In the genomic region with DNA sequence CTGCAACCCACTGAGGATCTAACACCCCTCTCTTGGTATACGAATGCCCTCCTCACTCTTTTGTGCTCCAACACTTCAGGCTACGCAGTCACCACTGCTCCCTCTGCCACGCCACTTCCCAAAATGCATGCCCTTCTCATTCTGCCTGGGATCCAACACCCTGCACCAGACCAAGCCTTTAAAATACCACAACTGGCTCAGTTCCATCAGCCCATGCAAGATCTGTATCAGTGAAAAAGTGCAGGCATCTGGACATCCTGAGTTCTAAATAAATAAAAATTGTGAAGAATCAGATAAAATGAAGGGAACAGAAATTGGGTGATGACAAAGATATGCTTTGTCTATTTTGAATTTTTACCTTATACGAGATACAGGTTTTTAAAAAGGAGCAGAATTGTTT, we compare ENCODE assay signal across 29 cellular contexts. TPM values are rescaled to one million over a fixed set of nuclear protein-coding genes. Genes with fewer than 3 reads are reported as not detected.
DNase-seq lines count a peak whose midpoint lies in the region; TF ChIP-seq lines count a peak whose summit lies in the region.
"Had no signal": no experiment of that assay in that cellular context is flagged by ENCODE, and none has a peak within 500 bp of the region (broad histone marks: within the 10 kb centered on the region; RNA-seq: fewer than 3 reads in every experiment).

No MANE protein-coding gene starts in this region.

- no peak overlapping the region for H2BK12ac ChIP-seq in mesenchymal stem cell (ENCODE audit: low read length in 2 of 2)

- 97% methylated on average over 4 of the region's 4 CpGs for WGBS in mesenchymal stem cell

- intact Hi-C loops in Calu3 (cut with micrococcal nuclease; ENCODE audit: unreplicated experiment), result no loop called here

- POLR2A ChIA-PET in activated CD4-positive, alpha-beta T cell treated with anti-CD3 and anti-CD28 coated beads, Interleukin-2, amount 10 ng/mL, durations not matched to agents 7 days and 5 days (lab: Charles Lee), result no interaction called here

- no peak overlapping the region for H3K4ac ChIP-seq in mesenchymal stem cell (ENCODE audit: low read depth in 1 of 2, low read length in 2 of 2)

- no peaks in the 10 kb centered on the region for H3K9me3 ChIP-seq in SU-DHL-6 (ENCODE audit: insufficient read depth, low read length)
- no peaks in the 10 kb centered on the region for H3K9me3 ChIP-seq in mesenchymal stem cell (ENCODE audit: control insufficient read depth, low read length)
- H3K9me3 ChIP-seq: testis had no signal

- no peak overlapping the region for H2BK15ac ChIP-seq in mesenchymal stem cell (ENCODE audit: low read depth, poor library complexity, severe bottlenecking)

- H3K36me3 Mint-ChIP-seq in activated CD4-positive, alpha-beta T cell treated with anti-CD3 and anti-CD28 coated beads, Interleukin-2, amount 10 ng/mL, durations not matched to agents 7 days and 5 days (ENCODE audit: low read depth), result peaks cover 14% of the 10 kb centered on the region
- peaks cover 40% of the 10 kb centered on the region for H3K36me3 Mint-ChIP-seq in Calu3 (ENCODE audit: insufficient read depth, unreplicated experiment)

- H2BK5ac ChIP-seq in mesenchymal stem cell (ENCODE audit: low read depth, low read length, poor library complexity, severe bottlenecking), result no peak overlapping the region

- no peak overlapping the region for H4K91ac ChIP-seq in mesenchymal stem cell (ENCODE audit: low read length)

- peak overlapping the region; percentile 52 for H3K27ac Mint-ChIP-seq in activated CD4-positive, alpha-beta T cell treated with anti-CD3 and anti-CD28 coated beads, Interleukin-2, amount 10 ng/mL, durations not matched to agents 7 days and 5 days
- peak overlapping the region; percentile 67 for H3K27ac Mint-ChIP-seq in Calu3 (ENCODE audit: unreplicated experiment)
- H3K27ac Mint-ChIP-seq: activated T-helper 2 cell treated with anti-CD3 and anti-CD28 coated beads, Interferon-gamma antibody, Interleukin-2, Interleukin-4, amounts not matched to agents 10 μg/mL and 5 μg/mL and 100 μg/mL, durations not matched to agents 14 hours and 24 hours and 36 hours had no signal

- DNase-seq in activated CD4-positive, alpha-beta T cell treated with anti-CD3 and anti-CD28 coated beads, Interleukin-2, amount 10 ng/mL, durations not matched to agents 7 days and 5 days, result no peak
- DNase-seq in activated CD4-positive, alpha-beta T cell treated with anti-CD3 and anti-CD28 coated beads for 1 hour, result no peak
- no peak for DNase-seq in Calu3
- DNase-seq in mesenchymal stem cell, result no peak
- DNase-seq in G401 (ENCODE audit: low spot score), result no peak
- no peak for DNase-seq in epidermal melanocyte (ENCODE audit: insufficient read length, low spot score)
- no peak for DNase-seq in RKO (ENCODE audit: low spot score)
- DNase-seq: activated CD4-positive, alpha-beta T cell treated with anti-CD3 and anti-CD28 coated beads for 4 hours; caudate nucleus; effector memory CD8-positive, alpha-beta T cell; foreskin fibroblast; H7; head of caudate nucleus; MM.1S; NCI-H1930; NCI-H2171 treated with DMSO at 0.1 percent for 48 hours; NCI-H510A; OCI-M1; right cardiac atrium; stimulated activated CD4-positive, alpha-beta T cell treated with anti-CD3 and anti-CD28 coated beads, Interleukin-1b, Interleukin-23, amount 100 ng/mL, for 48 hours; stimulated activated naive CD8-positive, alpha-beta T cell treated with anti-CD3 and anti-CD28 coated beads, Interleukin-15, Interleukin-2, amounts not matched to agents 100 U/mL and 50 U/mL, for 24 hours; T-helper 9 cell; testis had no signal

- no TSS peak for BruUV-seq in Calu3 (replicated peaks; lab: Mats Ljungman, UMichigan)

- H3K4me3 ChIP-seq in SU-DHL-6 (ENCODE audit: insufficient read depth, low read length, poor library complexity, severe bottlenecking), result no peak overlapping the region
- no peak overlapping the region for H3K4me3 ChIP-seq in mesenchymal stem cell (ENCODE audit: insufficient read depth in 1 of 2, low read depth in 1 of 2, low read length in 2 of 2)
- H3K4me3 ChIP-seq: smooth muscle cell, testis had no signal

- H3K14ac ChIP-seq in mesenchymal stem cell (ENCODE audit: low read length in 2 of 2), result no peak overlapping the region

- no peak overlapping the region for H3K18ac ChIP-seq in mesenchymal stem cell (ENCODE audit: low read depth in 1 of 2, low read length in 2 of 2)

- H3K9ac ChIP-seq in SU-DHL-6 (ENCODE audit: low read length), result no peak overlapping the region
- H3K9ac ChIP-seq in mesenchymal stem cell (ENCODE audit: low read length), result peak overlapping the region; percentile 97
- H3K9ac ChIP-seq: KMS-11 had no signal

- H3K36me3 ChIP-seq in SU-DHL-6 (ENCODE audit: low read length) (no peaks in the 10 kb centered on the region), mesenchymal stem cell (ENCODE audit: control insufficient read depth in 1 of 2, insufficient read depth in 2 of 2, low read depth in 1 of 2, low read length in 2 of 2) (peaks cover 25 to 35% of the 10 kb centered on the region in 2 experiments)

- no peaks in the 10 kb centered on the region for H3K9me3 Mint-ChIP-seq in activated CD4-positive, alpha-beta T cell treated with anti-CD3 and anti-CD28 coated beads, Interleukin-2, amount 10 ng/mL, durations not matched to agents 7 days and 5 days
- H3K9me3 Mint-ChIP-seq in Calu3 (ENCODE audit: low read depth, unreplicated experiment), result no peaks in the 10 kb centered on the region
- H3K9me3 Mint-ChIP-seq: activated T-helper 2 cell treated with anti-CD3 and anti-CD28 coated beads, Interferon-gamma antibody, Interleukin-2, Interleukin-4, amounts not matched to agents 10 μg/mL and 5 μg/mL and 100 μg/mL, durations not matched to agents 14 hours and 24 hours and 36 hours; CD14-positive monocyte; effector memory CD8-positive, alpha-beta T cell had no signal

- H3K4me2 ChIP-seq in SU-DHL-6 (ENCODE audit: low read depth, low read length, poor library complexity, severe bottlenecking) (peak overlapping the region; percentile 85), mesenchymal stem cell (ENCODE audit: low read length, poor library complexity, severe bottlenecking) (no peak overlapping the region)

- CTCF ChIA-PET in activated CD4-positive, alpha-beta T cell treated with anti-CD3 and anti-CD28 coated beads, Interleukin-2, amount 10 ng/mL, durations not matched to agents 7 days and 5 days (lab: Charles Lee), result no interaction called here
- CTCF ChIA-PET in Calu3 (lab: Charles Lee), result no interaction called here

- H4K8ac ChIP-seq in mesenchymal stem cell (ENCODE audit: low read length), result peak overlapping the region; percentile 1

- TF ChIP-seq CTCF in Calu3 (IDR thresholded peaks at IDR 0.05; ENCODE audit: unreplicated experiment), result no peak
- no peak for TF ChIP-seq CTCF in SU-DHL-6 (IDR thresholded peaks at IDR 0.05; ENCODE audit: insufficient read depth, low read length, poor library complexity, severe bottlenecking)

- peaks cover 42% of the 10 kb centered on the region for H3K79me2 ChIP-seq in SU-DHL-6 (ENCODE audit: insufficient read depth, low read length)

- no peaks in the 10 kb centered on the region for H3K9me2 ChIP-seq in SU-DHL-6 (replicated peaks; ENCODE audit: insufficient read depth, low read length)

- H3K27me3 ChIP-seq in SU-DHL-6 (ENCODE audit: low read length), result no peaks in the 10 kb centered on the region
- no peaks in the 10 kb centered on the region for H3K27me3 ChIP-seq in mesenchymal stem cell (ENCODE audit: control insufficient read depth in 1 of 2, insufficient read depth in 1 of 2, low read length in 2 of 2)
- H3K27me3 ChIP-seq: testis had no signal

- H3K27ac ChIP-seq in SU-DHL-6 (ENCODE audit: low read depth, low read length) (no peak overlapping the region), mesenchymal stem cell (ENCODE audit: low read length, poor library complexity, severe bottlenecking) (no peak overlapping the region)
- H3K27ac ChIP-seq: KMS-11, testis, VCaP had no signal

- peaks cover 3% of the 10 kb centered on the region; the same call in 1 of the 2 replicates for H4K20me1 ChIP-seq in SU-DHL-6 (ENCODE audit: low read depth, low read length)

- H2AFZ ChIP-seq in SU-DHL-6 (ENCODE audit: low read depth, low read length, severe bottlenecking), result no peak overlapping the region
- no peak overlapping the region for H2AFZ ChIP-seq in mesenchymal stem cell (ENCODE audit: low read depth, low read length)

- no peak overlapping the region for H2AK5ac ChIP-seq in mesenchymal stem cell (ENCODE audit: low read length, severe bottlenecking)

- H3K4me1 Mint-ChIP-seq in activated CD4-positive, alpha-beta T cell treated with anti-CD3 and anti-CD28 coated beads, Interleukin-2, amount 10 ng/mL, durations not matched to agents 7 days and 5 days, result peaks cover 36% of the 10 kb centered on the region
- no peaks in the 10 kb centered on the region for H3K4me1 Mint-ChIP-seq in Calu3 (ENCODE audit: low read depth, unreplicated experiment)

- H2BK120ac ChIP-seq in mesenchymal stem cell (ENCODE audit: low read depth, low read length), result no peak overlapping the region

- no peak overlapping the region for H3K4me3 Mint-ChIP-seq in activated CD4-positive, alpha-beta T cell treated with anti-CD3 and anti-CD28 coated beads, Interleukin-2, amount 10 ng/mL, durations not matched to agents 7 days and 5 days
- H3K4me3 Mint-ChIP-seq in Calu3 (ENCODE audit: low read depth, unreplicated experiment), result no peak overlapping the region
- H3K4me3 Mint-ChIP-seq: CD14-positive monocyte; effector memory CD8-positive, alpha-beta T cell had no signal

- peaks cover 1% of the 10 kb centered on the region for H3K4me1 ChIP-seq in mesenchymal stem cell (ENCODE audit: control insufficient read depth, insufficient read depth, low read depth, low read length)

- H3K23ac ChIP-seq in mesenchymal stem cell (ENCODE audit: low read length in 2 of 2), result no peak overlapping the region

- peaks cover 13% of the 10 kb centered on the region; the same call in 1 of the 2 replicates for H3F3A ChIP-seq in SU-DHL-6 (ENCODE audit: insufficient read depth)

- in situ Hi-C loops in G401 (cut with HindIII; ENCODE audit: low sequenced_read_pairs), result no loop called here

- H3K27me3 Mint-ChIP-seq in activated CD4-positive, alpha-beta T cell treated with anti-CD3 and anti-CD28 coated beads, Interleukin-2, amount 10 ng/mL, durations not matched to agents 7 days and 5 days, result no peaks in the 10 kb centered on the region
- H3K27me3 Mint-ChIP-seq in Calu3 (ENCODE audit: unreplicated experiment), result no peaks in the 10 kb centered on the region
- H3K27me3 Mint-ChIP-seq: effector memory CD8-positive, alpha-beta T cell had no signal

- peaks cover 29% of the 10 kb centered on the region for H3K79me1 ChIP-seq in mesenchymal stem cell (replicated peaks; ENCODE audit: low read length, poor library complexity, severe bottlenecking)

RNA-seq across cellular contexts. Expression of a gene that starts 2.7 kb away (rescaled TPM):
- 10 to 100 TPM; 35.5 to 44.9 TPM for total RNA-seq in activated CD4-positive, alpha-beta T cell treated with anti-CD3 and anti-CD28 coated beads, Interleukin-2, amount 10 ng/mL, durations not matched to agents 7 days and 5 days
- total RNA-seq in Calu3 (2022), result 48.1 and 49.6 TPM in 2 replicates
- 66.2 TPM for polyA plus RNA-seq in mesenchymal stem cell (2013, experiment 1 of 2)
- 72.8 TPM for polyA plus RNA-seq in mesenchymal stem cell (2013, experiment 2 of 2)
- 124 and 133 TPM in 2 replicates for total RNA-seq in G401 (2014; rRNA removed; shearing (Covaris generic))

RNA-seq across cellular contexts. Expression of a gene that starts 17.9 kb away (rescaled TPM):
- total RNA-seq in activated CD4-positive, alpha-beta T cell treated with anti-CD3 and anti-CD28 coated beads, Interleukin-2, amount 10 ng/mL, durations not matched to agents 7 days and 5 days, result 10 to 100 TPM; 12.7 to 15.1 TPM
- 13.8 TPM in 2 replicates for total RNA-seq in Calu3 (2022)
- polyA plus RNA-seq in mesenchymal stem cell (2013, experiment 1 of 2), result 18.3 TPM
- 18.6 TPM for polyA plus RNA-seq in mesenchymal stem cell (2013, experiment 2 of 2)
- 16.7 and 19.6 TPM in 2 replicates for total RNA-seq in G401 (2014; rRNA removed; shearing (Covaris generic))

RNA-seq across cellular contexts. Expression of a gene that starts 18.1 kb away (rescaled TPM):
- 10 to 100 TPM; 17.1 to 20.0 TPM for total RNA-seq in activated CD4-positive, alpha-beta T cell treated with anti-CD3 and anti-CD28 coated beads, Interleukin-2, amount 10 ng/mL, durations not matched to agents 7 days and 5 days
- 4.1 and 4.4 TPM in 2 replicates for total RNA-seq in Calu3 (2022)
- polyA plus RNA-seq in mesenchymal stem cell (2013, experiment 1 of 2), result 21.5 TPM
- polyA plus RNA-seq in mesenchymal stem cell (2013, experiment 2 of 2), result 22.9 TPM
- total RNA-seq in G401 (2014; rRNA removed; shearing (Covaris generic)), result 7.7 and 10.9 TPM in 2 replicates

RNA-seq across cellular contexts. Expression of a gene that starts 44.3 kb away (rescaled TPM):
- 10 to 100 TPM; 26.9 to 28.5 TPM for total RNA-seq in activated CD4-positive, alpha-beta T cell treated with anti-CD3 and anti-CD28 coated beads, Interleukin-2, amount 10 ng/mL, durations not matched to agents 7 days and 5 days
- total RNA-seq in Calu3 (2022), result 24.8 and 49.0 TPM in 2 replicates
- polyA plus RNA-seq in mesenchymal stem cell (2013, experiment 1 of 2), result 10.3 TPM
- 10.4 TPM for polyA plus RNA-seq in mesenchymal stem cell (2013, experiment 2 of 2)
- total RNA-seq in G401 (2014; rRNA removed; shearing (Covaris generic)), result 4.0 and 6.3 TPM in 2 replicates
